2 cellular contexts compared by ENCODE assay signal in the genomic region with DNA sequence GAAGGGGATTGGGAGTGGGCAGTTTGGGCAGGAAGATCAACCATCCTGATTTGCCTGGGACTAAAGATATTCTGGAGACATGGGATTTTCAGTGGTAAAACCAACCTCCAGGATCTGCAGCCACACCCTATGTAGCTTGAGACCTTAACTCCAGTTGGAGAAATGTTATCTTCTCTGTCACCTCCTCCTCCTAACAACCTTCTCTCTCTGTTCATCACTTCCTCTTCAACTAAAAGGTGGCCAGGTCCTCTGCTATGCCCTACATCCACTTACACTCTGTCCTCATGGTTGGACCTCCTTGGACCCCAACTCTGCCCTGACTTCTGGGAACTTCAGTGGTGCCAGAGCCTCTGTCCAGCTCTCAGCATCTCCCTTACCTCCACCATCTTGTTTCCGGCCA.
TF ChIP-seq lines count a peak whose summit lies in the region.

No MANE protein-coding gene starts in this region.

TF ChIP-seq in GM12891, 5 proteins besides CTCF, POLR2A, EP300 and RAD21:
- peak; percentile 29; the same call in 1 of the 2 replicates for TF ChIP-seq SPI1 (IDR thresholded peaks at IDR 0.05; ENCODE audit: low read depth, low read length)
- TF ChIP-seq PAX5 (IDR thresholded peaks at IDR 0.05; ENCODE audit: insufficient read depth, low read length, severe bottlenecking), result no peak
TF ChIP-seq in GM12891: peak in this region for 1.

TF ChIP-seq in K562, 482 proteins besides CTCF, POLR2A, EP300 and RAD21:
- no peak for TF ChIP-seq RNF2 (IDR thresholded peaks at IDR 0.05)
- no peak for TF ChIP-seq PURB (CRISPR knock-in tag; IDR thresholded peaks at IDR 0.05; ENCODE audit: low read depth)
- no peak for TF ChIP-seq SMC3 (conservative IDR thresholded peaks at IDR 0.05; ENCODE audit: insufficient read depth, low read depth, low read length)
- no peak for TF ChIP-seq ESRRA (IDR thresholded peaks at IDR 0.05; ENCODE audit: borderline replicate concordance, low read depth)
- TF ChIP-seq ILK (tag; IDR thresholded peaks at IDR 0.05; ENCODE audit: borderline replicate concordance, low read depth), result no peak
- TF ChIP-seq YY1 (IDR thresholded peaks at IDR 0.05; ENCODE audit: borderline replicate concordance in 1 of 3, control insufficient read depth in 1 of 3, extremely low read depth in 1 of 3, insufficient read depth in 3 of 3, insufficient read length in 1 of 3, insufficient replicate concordance in 2 of 3, low read depth in 1 of 3, low read length in 2 of 3), result peak in 1 of 3 experiments; percentile 59
- TF ChIP-seq, protein P1, sequence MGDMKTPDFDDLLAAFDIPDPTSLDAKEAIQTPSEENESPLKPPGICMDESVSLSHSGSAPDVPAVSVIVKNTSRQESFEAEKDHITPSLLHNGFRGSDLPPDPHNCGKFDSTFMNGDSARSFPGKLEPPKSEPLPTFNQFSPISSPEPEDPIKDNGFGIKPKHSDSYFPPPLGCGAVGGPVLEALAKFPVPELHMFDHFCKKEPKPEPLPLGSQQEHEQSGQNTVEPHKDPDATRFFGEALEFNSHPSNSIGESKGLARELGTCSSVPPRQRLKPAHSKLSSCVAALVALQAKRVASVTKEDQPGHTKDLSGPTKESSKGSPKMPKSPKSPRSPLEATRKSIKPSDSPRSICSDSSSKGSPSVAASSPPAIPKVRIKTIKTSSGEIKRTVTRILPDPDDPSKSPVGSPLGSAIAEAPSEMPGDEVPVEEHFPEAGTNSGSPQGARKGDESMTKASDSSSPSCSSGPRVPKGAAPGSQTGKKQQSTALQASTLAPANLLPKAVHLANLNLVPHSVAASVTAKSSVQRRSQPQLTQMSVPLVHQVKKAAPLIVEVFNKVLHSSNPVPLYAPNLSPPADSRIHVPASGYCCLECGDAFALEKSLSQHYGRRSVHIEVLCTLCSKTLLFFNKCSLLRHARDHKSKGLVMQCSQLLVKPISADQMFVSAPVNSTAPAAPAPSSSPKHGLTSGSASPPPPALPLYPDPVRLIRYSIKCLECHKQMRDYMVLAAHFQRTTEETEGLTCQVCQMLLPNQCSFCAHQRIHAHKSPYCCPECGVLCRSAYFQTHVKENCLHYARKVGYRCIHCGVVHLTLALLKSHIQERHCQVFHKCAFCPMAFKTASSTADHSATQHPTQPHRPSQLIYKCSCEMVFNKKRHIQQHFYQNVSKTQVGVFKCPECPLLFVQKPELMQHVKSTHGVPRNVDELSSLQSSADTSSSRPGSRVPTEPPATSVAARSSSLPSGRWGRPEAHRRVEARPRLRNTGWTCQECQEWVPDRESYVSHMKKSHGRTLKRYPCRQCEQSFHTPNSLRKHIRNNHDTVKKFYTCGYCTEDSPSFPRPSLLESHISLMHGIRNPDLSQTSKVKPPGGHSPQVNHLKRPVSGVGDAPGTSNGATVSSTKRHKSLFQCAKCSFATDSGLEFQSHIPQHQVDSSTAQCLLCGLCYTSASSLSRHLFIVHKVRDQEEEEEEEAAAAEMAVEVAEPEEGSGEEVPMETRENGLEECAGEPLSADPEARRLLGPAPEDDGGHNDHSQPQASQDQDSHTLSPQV (IDR thresholded peaks at IDR 0.05), result 0 out of 2 replicates have a peak, but pooled peaks have one; percentile 29
- peak; percentile 52; the same call in 1 of the 2 replicates for TF ChIP-seq SPI1 (IDR thresholded peaks at IDR 0.05; ENCODE audit: borderline replicate concordance, low read depth, low read length)
TF ChIP-seq in K562: peak in this region for 3.
